8 cellular contexts compared by ENCODE assay signal in the genomic region with DNA sequence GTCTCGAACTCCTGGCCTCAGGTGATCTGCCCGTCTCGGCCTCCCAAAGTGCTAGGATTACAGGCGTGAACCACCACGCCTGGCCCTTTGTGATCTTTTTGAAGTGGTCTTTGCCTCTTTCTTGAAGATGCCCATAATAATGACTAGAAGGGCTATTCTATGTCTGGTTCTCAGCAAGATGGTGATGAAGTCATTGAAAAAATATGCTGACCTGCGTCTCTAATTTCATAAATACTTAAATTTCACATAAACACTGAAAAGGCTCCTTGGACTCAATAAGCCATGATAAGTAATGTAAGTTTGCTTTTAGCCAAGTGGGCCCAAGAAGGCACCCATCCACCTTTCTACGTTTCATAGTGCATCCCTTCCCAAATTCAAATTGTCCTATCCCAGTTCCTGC. TPM values are rescaled to one million over a fixed set of nuclear protein-coding genes. Genes with fewer than 3 reads are reported as not detected.
DNase-seq lines count a peak whose midpoint lies in the region; ATAC-seq and TF ChIP-seq lines count a peak whose summit lies in the region.

No MANE protein-coding gene starts in this region.

- ATAC-seq in GM18867 (IDR thresholded peaks at IDR 0.05; ENCODE audit: unreplicated experiment) (no peak), HG03025 (IDR thresholded peaks at IDR 0.05; ENCODE audit: low FRiP score, unreplicated experiment) (no peak), HG02642 (IDR thresholded peaks at IDR 0.05; ENCODE audit: poor library complexity, unreplicated experiment) (no peak)

- peaks cover 62% of the 10 kb centered on the region for H3K4me1 Mint-ChIP-seq in CD14-positive monocyte
- H3K4me1 Mint-ChIP-seq in nephron: peaks cover 31% of the 10 kb centered on the region

- H3K79me2 ChIP-seq in Loucy (ENCODE audit: insufficient read depth, low read length): peaks cover 37% of the 10 kb centered on the region

- peak overlapping the region; percentile 76 for H2AFZ ChIP-seq in Loucy (ENCODE audit: low read length)

- no peaks in the 10 kb centered on the region for H3K9me3 ChIP-seq in Loucy (ENCODE audit: insufficient read depth, low read depth, low read length)

- peak overlapping the region; percentile 73 for H3K4me2 ChIP-seq in Loucy (ENCODE audit: low read depth, low read length, poor library complexity, severe bottlenecking)

- H4K20me1 ChIP-seq in Loucy (ENCODE audit: insufficient read depth, low read length, poor library complexity, severe bottlenecking): peaks cover 31% of the 10 kb centered on the region

- peaks cover 1 to 7% of the 10 kb centered on the region in 2 donors for H3K36me3 Mint-ChIP-seq in CD14-positive monocyte
- no peaks in the 10 kb centered on the region for H3K36me3 Mint-ChIP-seq in nephron (ENCODE audit: low read depth)

- no peaks in the 10 kb centered on the region for H3K9me2 ChIP-seq in Loucy (replicated peaks; ENCODE audit: low read depth, low read length)

- H3K4me3 Mint-ChIP-seq in CD14-positive monocyte (peak overlapping the region; percentile 82 to 92), nephron (peak overlapping the region; percentile 97 to 98 (median 97))

- H3K9ac ChIP-seq in Loucy (ENCODE audit: low read depth, low read length, poor library complexity, severe bottlenecking): peak overlapping the region; percentile 71

- peak overlapping the region; percentile 96 to 100 (median 99) for H3K27ac Mint-ChIP-seq in CD14-positive monocyte
- H3K27ac Mint-ChIP-seq in nephron: peak overlapping the region; percentile 94 to 99 (median 99)

- peaks cover 35% of the 10 kb centered on the region for H3K4me1 ChIP-seq in Loucy (ENCODE audit: insufficient read depth, low read length, poor library complexity, severe bottlenecking)

- H3K27me3 Mint-ChIP-seq in CD14-positive monocyte (ENCODE audit: low read depth in 3 of 3) (peaks cover 1 to 8% (median 4%) of the 10 kb centered on the region in 3 donors), nephron (ENCODE audit: low read depth) (peaks cover 3% of the 10 kb centered on the region)

- intact Hi-C loops in CD14-positive monocyte (cut with micrococcal nuclease): loop anchor here in 1 of 2 donors (10.0 kb wide), 1 partner anchor 393 kb away; a partner anchor contains a TSS

- H3K4me3 ChIP-seq in Loucy (ENCODE audit: low read length, poor library complexity, severe bottlenecking) (peak overlapping the region; percentile 72), choroid plexus epithelial cell (ENCODE audit: low read depth, low read length) (no peak overlapping the region)

- H3K9me3 Mint-ChIP-seq in CD14-positive monocyte (peaks cover 0 to 2% (median 0%) of the 10 kb centered on the region in 7 donors), nephron (no peaks in the 10 kb centered on the region)

- no peaks in the 10 kb centered on the region for H3F3A ChIP-seq in Loucy (ENCODE audit: low read depth)

- no peaks in the 10 kb centered on the region for H3K27me3 ChIP-seq in Loucy (ENCODE audit: insufficient read depth, low read length, poor library complexity, severe bottlenecking)

- TF ChIP-seq CTCF in CD14-positive monocyte (IDR thresholded peaks at IDR 0.05) (no peak), Loucy (conservative IDR thresholded peaks at IDR 0.05; ENCODE audit: low read length) (no peak), choroid plexus epithelial cell (conservative IDR thresholded peaks at IDR 0.05; ENCODE audit: low read depth, low read length) (no peak), nephron (IDR thresholded peaks at IDR 0.05; ENCODE audit: unreplicated experiment in 3 of 3) (no peak)

- H3K36me3 ChIP-seq in Loucy (ENCODE audit: insufficient read depth, low read length): no peaks in the 10 kb centered on the region

- no peak for DNase-seq in CD14-positive monocyte (ENCODE audit: low spot score)
- peak; percentile 80 for DNase-seq in choroid plexus epithelial cell (ENCODE audit: low read depth)
- no peak for DNase-seq in dermis blood vessel endothelial cell

RNA-seq across cellular contexts. Expression of a gene that starts 0.8 kb away (rescaled TPM):
- polyA plus RNA-seq in CD14-positive monocyte: 10 to 100 TPM in 1 of 2 donors, 1 to 10 TPM in 1; 8.6 to 10.2 TPM
- 41.5 and 59.5 TPM in 2 replicates for total RNA-seq in dermis blood vessel endothelial cell

RNA-seq across cellular contexts. Expression of a gene that starts 46.7 kb away (rescaled TPM):
- polyA plus RNA-seq in CD14-positive monocyte: 1 to 10 TPM; 4.7 to 9.3 TPM
- total RNA-seq in dermis blood vessel endothelial cell: 38.6 and 59.1 TPM in 2 replicates
